ENCODE assay signal across 17 cellular contexts in genomic region chr3:126889276-126890201, GRCh38.
DNase-seq lines count a peak whose midpoint lies in the region; ATAC-seq lines count a peak whose summit lies in the region.
"Had no signal": no experiment of that assay in that cellular context is flagged by ENCODE, and none has a peak within 500 bp of the region (broad histone marks: within the 10 kb centered on the region; RNA-seq: fewer than 3 reads in every experiment).

No MANE protein-coding gene starts in this region.

- no peaks in the 10 kb centered on the region for H3K9me3 Mint-ChIP-seq in activated naive CD4-positive, alpha-beta T cell treated with anti-CD3 and anti-CD28 coated beads for 36 hours

- ATAC-seq in esophagus mucosa, result peak; percentile 7
- ATAC-seq in HG02870 (IDR thresholded peaks at IDR 0.05; ENCODE audit: unreplicated experiment), result no peak
- ATAC-seq: A549 had no signal

- DNase-seq in NCI-H2227 (lab: John Stamatoyannopoulos, UW; ENCODE audit: unreplicated experiment), result peak; percentile 24
- DNase-seq in NCI-H2227 treated with DMSO at 0.1 percent for 48 hours (lab: John Stamatoyannopoulos, UW), result no peak
- DNase-seq in DMS79 treated with DMSO at 0.1 percent for 48 hours (lab: John Stamatoyannopoulos, UW), result peak; percentile 48
- peak; percentile 9 for DNase-seq in retina
- DNase-seq in activated naive CD4-positive, alpha-beta T cell treated with anti-CD3 and anti-CD28 coated beads for 36 hours, result no peak
- no peak for DNase-seq in DMS 273 treated with DMSO at 0.1 percent for 48 hours (lab: John Stamatoyannopoulos, UW)
- DNase-seq: CD4-positive, alpha-beta memory T cell; KBM-7; NCI-H1105; NCI-H1930; NCI-H2171; NCI-H446 treated with DMSO at 0.1 percent for 48 hours; NCI-H774; SHP77 treated with DMSO at 0.1 percent for 48 hours had no signal

- H3K4me3 Mint-ChIP-seq in activated naive CD4-positive, alpha-beta T cell treated with anti-CD3 and anti-CD28 coated beads for 36 hours, result no peak overlapping the region
- H3K4me3 Mint-ChIP-seq: CD4-positive, alpha-beta memory T cell had no signal

- no peaks in the 10 kb centered on the region for H3K27me3 Mint-ChIP-seq in activated naive CD4-positive, alpha-beta T cell treated with anti-CD3 and anti-CD28 coated beads for 36 hours (ENCODE audit: low read depth)
- H3K27me3 Mint-ChIP-seq: CD4-positive, alpha-beta memory T cell had no signal

- H3K4me1 Mint-ChIP-seq in activated naive CD4-positive, alpha-beta T cell treated with anti-CD3 and anti-CD28 coated beads for 36 hours (ENCODE audit: low read depth), result no peaks in the 10 kb centered on the region

- CTCF ChIA-PET in activated naive CD4-positive, alpha-beta T cell treated with anti-CD3 and anti-CD28 coated beads for 36 hours (lab: Charles Lee), result no interaction called here

- H3K36me3 Mint-ChIP-seq in activated naive CD4-positive, alpha-beta T cell treated with anti-CD3 and anti-CD28 coated beads for 36 hours (ENCODE audit: low read depth), result peaks cover 6% of the 10 kb centered on the region

- intact Hi-C loops in activated naive CD4-positive, alpha-beta T cell treated with anti-CD3 and anti-CD28 coated beads for 36 hours (cut with micrococcal nuclease), result no loop called here

- no peak overlapping the region for H3K27ac Mint-ChIP-seq in activated naive CD4-positive, alpha-beta T cell treated with anti-CD3 and anti-CD28 coated beads for 36 hours
- H3K27ac Mint-ChIP-seq: CD4-positive, alpha-beta memory T cell had no signal

Comparison
In these comparisons a context has a peak if more than half of its experiments do, and no peak if none do; other contexts are left out.
1. DNase-seq: peak in NCI-H2227 (single experiment), DMS79 treated with DMSO at 0.1 percent for 48 hours (single experiment) and retina (single experiment); none in NCI-H2227 treated with DMSO at 0.1 percent for 48 hours (single experiment), activated naive CD4-positive, alpha-beta T cell treated with anti-CD3 and anti-CD28 coated beads for 36 hours (single experiment) and DMS 273 treated with DMSO at 0.1 percent for 48 hours (single experiment).